24 cellular contexts compared by ENCODE assay signal in genomic region chr11:29318134-29318845, GRCh38.
A peak's percentile ranks its signal among the peaks of the same experiment; 100 is the strongest.
DNase-seq lines count a peak whose midpoint lies in the region; TF ChIP-seq lines count a peak whose summit lies in the region.
"Had no signal": no experiment of that assay in that cellular context is flagged by ENCODE, and none has a peak within 500 bp of the region (broad histone marks: within the 10 kb centered on the region; RNA-seq: fewer than 3 reads in every experiment).

No MANE protein-coding gene starts in this region.

- H3K9me3 ChIP-seq in ascending aorta = no peaks in the 10 kb centered on the region
- H3K9me3 ChIP-seq: esophagus squamous epithelium, tibial artery had no signal

- H3K27me3 ChIP-seq in ACC112 (ENCODE audit: insufficient read depth, low read length) (no peaks in the 10 kb centered on the region), ascending aorta (no peaks in the 10 kb centered on the region)
- H3K27me3 ChIP-seq: cardiac muscle cell, esophagus squamous epithelium, tibial artery had no signal

- H3K36me3 Mint-ChIP-seq in HFFc6 (ENCODE audit: low read depth) = peaks cover under 1% of the 10 kb centered on the region; the same call in 1 of the 2 replicates
- H3K36me3 Mint-ChIP-seq: CD8-positive, alpha-beta memory T cell; stimulated activated effector memory CD8-positive, alpha-beta T cell treated with anti-CD3 and anti-CD28 coated beads, Interleukin-12 subunit alpha, Interleukin-12 subunit beta, amount 100 ng/mL, for 72 hours; T-cell had no signal

- no peak for TF ChIP-seq CTCF in HFFc6 (IDR thresholded peaks at IDR 0.05)
- TF ChIP-seq CTCF in ascending aorta (IDR thresholded peaks at IDR 0.05) = no peak

- H3K79me2 ChIP-seq in ACC112 (ENCODE audit: control insufficient read depth, insufficient read depth, low read length, unreplicated experiment) = no peaks in the 10 kb centered on the region

- H3K4me1 ChIP-seq in ACC112 (ENCODE audit: control insufficient read depth, insufficient read depth, low read length, unreplicated experiment) = peaks cover 51% of the 10 kb centered on the region
- H3K4me1 ChIP-seq in ascending aorta = no peaks in the 10 kb centered on the region
- H3K4me1 ChIP-seq: esophagus squamous epithelium had no signal

- no peaks in the 10 kb centered on the region for H3K27me3 Mint-ChIP-seq in HFFc6 (ENCODE audit: insufficient read depth)
- H3K27me3 Mint-ChIP-seq: T-cell had no signal

- peak overlapping the region; percentile 36 for H2AFZ ChIP-seq in ACC112 (ENCODE audit: low read length, unreplicated experiment)

- intact Hi-C loops in ascending aorta (cut with DNase I) = no loop called here

- DNase-seq in HFFc6 = peak; percentile 66
- DNase-seq in ascending aorta (ENCODE audit: low spot score in 2 of 2) = no peak
- peak; percentile 88 for DNase-seq in iris pigment epithelial cell (ENCODE audit: low read depth)
- no peak for DNase-seq in UCSD-AML1 (lab: John Stamatoyannopoulos, UW; ENCODE audit: unreplicated experiment)
- no peak for DNase-seq in COR-L47 (lab: John Stamatoyannopoulos, UW)
- no peak for DNase-seq in anterior cingulate cortex (lab: John Stamatoyannopoulos, UW)
- DNase-seq in G401 (ENCODE audit: low spot score) = no peak
- DNase-seq: ACHN; activated CD4-positive, alpha-beta T cell treated with anti-CD3 and anti-CD28 coated beads, Interleukin-2, amount 50 U/mL, for 1 hour; activated naive CD4-positive, alpha-beta T cell; activated T-cell treated with anti-CD3 and anti-CD28 coated beads for 4 hours; CD8-positive, alpha-beta memory T cell; esophagus squamous epithelium; NCI-H1048; NCI-H2081 treated with DMSO at 0.1 percent for 48 hours; NCI-H510A; Right ventricle myocardium superior; stimulated activated CD4-positive, alpha-beta T cell treated with anti-CD3 and anti-CD28 coated beads, Interleukin-15, amount 100 ng/mL, for 24 hours; T-cell; tibial artery had no signal

- H3K27ac Mint-ChIP-seq in HFFc6 = peak overlapping the region; percentile 85
- H3K27ac Mint-ChIP-seq: CD8-positive, alpha-beta memory T cell; stimulated activated effector memory CD8-positive, alpha-beta T cell treated with anti-CD3 and anti-CD28 coated beads, Interleukin-12 subunit alpha, Interleukin-12 subunit beta, amount 100 ng/mL, for 72 hours; T-cell had no signal

- H3K27ac ChIP-seq in ACC112 (ENCODE audit: low read depth, low read length) = peak overlapping the region; percentile 81
- peak overlapping the region; percentile 10 to 56 for H3K27ac ChIP-seq in ascending aorta
- H3K27ac ChIP-seq: cardiac muscle cell, esophagus squamous epithelium, tibial artery had no signal

- peak overlapping the region; percentile 62 for H3K4me3 Mint-ChIP-seq in HFFc6
- H3K4me3 Mint-ChIP-seq: CD8-positive, alpha-beta memory T cell; stimulated activated effector memory CD8-positive, alpha-beta T cell treated with anti-CD3 and anti-CD28 coated beads, Interleukin-12 subunit alpha, Interleukin-12 subunit beta, amount 100 ng/mL, for 72 hours; T-cell had no signal

- in situ Hi-C loops in G401 (cut with HindIII; ENCODE audit: low sequenced_read_pairs) = no loop called here

- H3K4me3 ChIP-seq in ACC112 (ENCODE audit: low read depth, low read length) = no peak overlapping the region
- H3K4me3 ChIP-seq in ascending aorta = no peak overlapping the region
- H3K4me3 ChIP-seq: cardiac muscle cell, esophagus squamous epithelium, K562, tibial artery had no signal

- no peaks in the 10 kb centered on the region; the same call in 1 of the 2 replicates for H3K9me3 Mint-ChIP-seq in HFFc6

- H3K36me3 ChIP-seq in ACC112 (ENCODE audit: insufficient read depth, low read length) (no peaks in the 10 kb centered on the region), ascending aorta (no peaks in the 10 kb centered on the region)
- H3K36me3 ChIP-seq: cardiac muscle cell, esophagus squamous epithelium, tibial artery had no signal

- H3K4me1 Mint-ChIP-seq in HFFc6 (ENCODE audit: low read depth) = peaks cover 90% of the 10 kb centered on the region
- H3K4me1 Mint-ChIP-seq: CD8-positive, alpha-beta memory T cell; stimulated activated effector memory CD8-positive, alpha-beta T cell treated with anti-CD3 and anti-CD28 coated beads, Interleukin-12 subunit alpha, Interleukin-12 subunit beta, amount 100 ng/mL, for 72 hours; T-cell had no signal

Comparison
In these comparisons a context has a peak if more than half of its experiments do, and no peak if none do; other contexts are left out.
1. DNase-seq: peak in HFFc6 (single experiment) and iris pigment epithelial cell (single experiment); none in ascending aorta (0 of 2), UCSD-AML1 (single experiment), COR-L47 (single experiment), anterior cingulate cortex (0 of 58) and G401 (single experiment).